ENCODE assay signal across 10 cellular contexts in the genomic region with DNA sequence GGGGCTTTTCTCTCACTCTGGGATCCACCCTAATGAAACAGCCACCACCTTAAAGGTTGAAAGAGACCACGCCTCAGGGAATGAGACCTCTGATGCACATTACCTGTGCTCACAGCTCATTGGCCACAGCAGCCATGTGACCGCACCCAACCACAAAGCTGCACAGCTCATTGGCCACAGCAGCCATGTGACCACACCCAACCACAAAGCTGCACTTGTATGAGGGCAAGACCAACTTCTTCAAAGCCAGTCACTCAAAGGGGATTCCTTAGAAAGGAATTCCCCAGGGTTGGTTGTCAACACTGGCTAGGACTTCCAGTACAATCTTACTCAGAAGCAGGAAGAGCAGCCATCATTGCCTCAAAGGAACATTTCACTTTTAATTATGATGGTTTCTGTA. TPM values are rescaled to one million over a fixed set of nuclear protein-coding genes. Genes with fewer than 3 reads are reported as not detected.
DNase-seq lines count a peak whose midpoint lies in the region; ATAC-seq, FAIRE-seq and TF ChIP-seq lines count a peak whose summit lies in the region.
"Had no signal": no experiment of that assay in that cellular context is flagged by ENCODE, and none has a peak within 500 bp of the region (broad histone marks: within the 10 kb centered on the region; RNA-seq: fewer than 3 reads in every experiment).

No MANE protein-coding gene starts in this region.

- no peak for ATAC-seq in A549
- no peak for ATAC-seq in HepG2
- no peak for ATAC-seq in left colon
- no peak for ATAC-seq in HG03439 (IDR thresholded peaks at IDR 0.05; ENCODE audit: unreplicated experiment)

- TF ChIP-seq RAD21 in A549 (conservative IDR thresholded peaks at IDR 0.05 in 1 of 2, IDR thresholded peaks at IDR 0.05 in 1 of 2) (no peak), HepG2 (CRISPR knock-in tag; IDR thresholded peaks at IDR 0.05) (no peak), SK-N-SH (IDR thresholded peaks at IDR 0.05; ENCODE audit: low read length) (no peak)

- TF ChIP-seq EP300 in A549 (IDR thresholded peaks at IDR 0.05) (no peak), HepG2 (IDR thresholded peaks at IDR 0.05; ENCODE audit: low read depth in 2 of 2, low read length in 2 of 2) (no peak), HepG2 (CRISPR knock-in tag; IDR thresholded peaks at IDR 0.05; ENCODE audit: borderline replicate concordance) (no peak), SK-N-SH (IDR thresholded peaks at IDR 0.05; ENCODE audit: borderline replicate concordance in 1 of 2, low read depth in 1 of 2, low read length in 1 of 2) (no peak)

- H3K9me3 ChIP-seq in A549: no peaks in the 10 kb centered on the region
- no peaks in the 10 kb centered on the region for H3K9me3 ChIP-seq in HepG2 (ENCODE audit: low read length)
- no peaks in the 10 kb centered on the region for H3K9me3 ChIP-seq in SK-N-SH

- no peak for DNase-seq in A549 (ENCODE audit: low read depth in 1 of 2, low spot score in 1 of 2)
- DNase-seq in H4 (ENCODE audit: low spot score): peak; percentile 43
- peak; percentile 57 to 73 for DNase-seq in activated CD4-positive, alpha-beta T cell treated with anti-CD3 and anti-CD28 coated beads, Interleukin-2, amount 50 U/mL, for 48 hours
- no peak for DNase-seq in HepG2 (ENCODE audit: low spot score)
- no peak for DNase-seq in left colon
- DNase-seq in SK-N-SH: no peak
- DNase-seq in inferior parietal cortex (ENCODE audit: extremely low spot score): no peak
- DNase-seq: NCI-H345 had no signal

- FAIRE-seq in A549 (lab: Jason Lieb, UNC) (no peak), HepG2 (lab: Jason Lieb, UNC) (no peak)

- H3K9ac ChIP-seq in HepG2 (ENCODE audit: insufficient read depth, low read depth, low read length) (no peak overlapping the region), SK-N-SH (no peak overlapping the region)

- TF ChIP-seq CTCF in A549 (IDR thresholded peaks at IDR 0.05): no peak
- no peak for TF ChIP-seq CTCF in HepG2 (CRISPR knock-in tag; IDR thresholded peaks at IDR 0.05)
- no peak for TF ChIP-seq CTCF in SK-N-SH (IDR thresholded peaks at IDR 0.05)

- CTCF ChIA-PET in A549 (lab: Yijun Ruan, JAX) (no interaction called here), HepG2 (lab: Yijun Ruan, JAX; ENCODE audit: low intra/inter-chr PET ratio, low total read pairs) (no interaction called here), SK-N-SH (lab: Yijun Ruan, JAX) (interaction anchor here (0.9 kb wide), 1 partner anchor 17 kb away, joined by 3 read pairs; no protein-coding TSS in a partner anchor)

- no peak overlapping the region for H3K4me3 ChIP-seq in A549
- no peak overlapping the region for H3K4me3 ChIP-seq in HepG2 (replicated peaks in 1 of 3; ENCODE audit: insufficient read depth in 1 of 3, low read depth in 2 of 3, low read length in 3 of 3)
- H3K4me3 ChIP-seq in SK-N-SH (ENCODE audit: low read depth in 2 of 2, low read length in 1 of 2): no peak overlapping the region

- H2AFZ ChIP-seq in HepG2 (ENCODE audit: low read length) (no peak overlapping the region), SK-N-SH (ENCODE audit: low read depth) (no peak overlapping the region)

- POLR2A ChIA-PET in A549 (lab: Yijun Ruan, JAX): no interaction called here
- POLR2A ChIA-PET in HepG2 (lab: Yijun Ruan, JAX): no interaction called here
- POLR2A ChIA-PET in SK-N-SH (lab: Yijun Ruan, JAX): no interaction called here

- no peaks in the 10 kb centered on the region for H3K4me1 ChIP-seq in A549
- H3K4me1 ChIP-seq in HepG2 (ENCODE audit: insufficient read depth, low read length): peaks cover 4% of the 10 kb centered on the region
- H3K4me1 ChIP-seq in SK-N-SH (ENCODE audit: control insufficient read depth in 1 of 2, insufficient read depth in 2 of 2, low read depth in 1 of 2, low read length in 1 of 2): peaks cover 0 to 2% of the 10 kb centered on the region in 2 experiments; a peak in 1 of 4 replicates

- no peaks in the 10 kb centered on the region for H3F3A ChIP-seq in SK-N-SH (replicated peaks; ENCODE audit: insufficient read depth)

- H3K27me3 ChIP-seq in HepG2 (ENCODE audit: control insufficient read depth in 1 of 2, insufficient read depth in 2 of 2, low read length in 2 of 2): peaks cover 0 to 3% of the 10 kb centered on the region in 2 experiments; a peak in 2 of 5 replicates
- no peaks in the 10 kb centered on the region for H3K27me3 ChIP-seq in SK-N-SH (ENCODE audit: insufficient read depth)

- H3K4me2 ChIP-seq in A549: no peak overlapping the region
- no peak overlapping the region for H3K4me2 ChIP-seq in HepG2 (ENCODE audit: low read depth, low read length)
- no peak overlapping the region for H3K4me2 ChIP-seq in SK-N-SH

- no peak for TF ChIP-seq POLR2A in A549 (IDR thresholded peaks at IDR 0.05; ENCODE audit: low read length)
- no peak for TF ChIP-seq POLR2A in HepG2 (IDR thresholded peaks at IDR 0.05; ENCODE audit: insufficient read depth in 1 of 2, low read depth in 2 of 2, low read length in 2 of 2)

- no peaks in the 10 kb centered on the region for H3K9me2 ChIP-seq in SK-N-SH

- H4K20me1 ChIP-seq in HepG2 (ENCODE audit: insufficient read depth, low read length) (no peaks in the 10 kb centered on the region), SK-N-SH (ENCODE audit: insufficient read depth) (no peaks in the 10 kb centered on the region)

- no peaks in the 10 kb centered on the region for H3K36me3 ChIP-seq in HepG2 (replicated peaks in 1 of 2; ENCODE audit: control insufficient read depth in 1 of 2, insufficient read depth in 2 of 2, low read length in 2 of 2)
- H3K36me3 ChIP-seq in SK-N-SH (replicated peaks in 1 of 2; ENCODE audit: control insufficient read depth in 1 of 2, insufficient read depth in 2 of 2, low read length in 1 of 2): no peaks in the 10 kb centered on the region

- in situ Hi-C loops in HepG2 (cut with HindIII; ENCODE audit: extremely low pct_ligation_motif_present, low pct_unique_long_range_greater_than_20kb): no loop called here

- WGBS in A549 (ENCODE audit: missing lambda C conversion rate): 50% methylated on average over 1 of the region's 2 CpGs
- 50% methylated on average over 1 of the region's 2 CpGs for WGBS in HepG2 (ENCODE audit: low lambda C conversion rate)
- WGBS in SK-N-SH (ENCODE audit: low lambda C conversion rate): 33% methylated on average over 1 of the region's 2 CpGs

- H3K27ac ChIP-seq in A549 (no peak overlapping the region), HepG2 (ENCODE audit: extremely low read length, insufficient read depth, low read length) (no peak overlapping the region), SK-N-SH (ENCODE audit: low read depth in 2 of 2, low read length in 1 of 2) (no peak overlapping the region)
- H3K27ac ChIP-seq: C4-2B had no signal

- BruUV-seq in HepG2 (replicated peaks; lab: Mats Ljungman, UMichigan): no TSS peak

- intact Hi-C loops in HepG2 (cut with micrococcal nuclease; ENCODE audit: unreplicated experiment): no loop called here
- intact Hi-C loops in left colon (cut with DNase I, micrococcal nuclease): no loop called here

- H3K79me2 ChIP-seq in HepG2 (ENCODE audit: insufficient read depth, low read length) (no peaks in the 10 kb centered on the region), SK-N-SH (ENCODE audit: insufficient read depth) (no peaks in the 10 kb centered on the region)

TF ChIP-seq in A549, 52 proteins besides CTCF, POLR2A, EP300 and RAD21 (continues in another document):
- TF ChIP-seq MAZ (IDR thresholded peaks at IDR 0.05; ENCODE audit: borderline replicate concordance, low read depth, low read length): no peak

TF ChIP-seq in HepG2, 621 proteins besides CTCF, POLR2A, EP300 and RAD21 (continues in another document):
- no peak for TF ChIP-seq BORCS8-MEF2B (CRISPR knock-in tag; IDR thresholded peaks at IDR 0.05)
- no peak for TF ChIP-seq SMC3 (IDR thresholded peaks at IDR 0.05; ENCODE audit: low read length)
- no peak for TF ChIP-seq ZNF564 (CRISPR knock-in tag; IDR thresholded peaks at IDR 0.05)

TF ChIP-seq in SK-N-SH, 30 proteins besides CTCF, POLR2A, EP300 and RAD21 (continues in another document):
- TF ChIP-seq JUND (IDR thresholded peaks at IDR 0.05) (no peak), GABPA (IDR thresholded peaks at IDR 0.05; ENCODE audit: low read depth) (no peak)
- TF ChIP-seq, protein P1, sequence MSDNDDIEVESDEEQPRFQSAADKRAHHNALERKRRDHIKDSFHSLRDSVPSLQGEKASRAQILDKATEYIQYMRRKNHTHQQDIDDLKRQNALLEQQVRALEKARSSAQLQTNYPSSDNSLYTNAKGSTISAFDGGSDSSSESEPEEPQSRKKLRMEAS (IDR thresholded peaks at IDR 0.05; ENCODE audit: low read depth): no peak

RNA-seq across cellular contexts. Expression of a gene that starts 43.6 kb away (rescaled TPM):
- polyA plus RNA-seq in A549 (2011; rRNA removed) (3.1 and 3.3 TPM in 2 replicates), A549 (2017; fragmentation: RNase III; extraction: RNeasy Plus Mini Kit Qiagen cat#74134 plus additional on column Dnase treatment) (0.58 to 1.5 TPM (median 1.3 TPM) in 3 replicates), HepG2 (2011; rRNA removed) (19.7 and 22.9 TPM in 2 replicates), SK-N-SH (2012; rRNA removed) (0.28 and 0.54 TPM in 2 replicates)
- 1.3 and 1.6 TPM in 2 replicates for polyA plus RNA-seq in A549 (2012; cell fraction: cytosol; rRNA removed)
- 1.4 and 2.1 TPM in 2 replicates for polyA plus RNA-seq in A549 (2012; cell fraction: nucleus; rRNA removed)
- 2.6 and 3.1 TPM in 2 replicates for polyA minus RNA-seq in A549 (2011; rRNA and poly(A)+ RNA removed)
- total RNA-seq in H4 (2014; rRNA removed; shearing (Covaris generic)): 2.7 and 6.4 TPM in 2 replicates
- total RNA-seq in HepG2 (2016; rRNA removed; fragmentation: Illumina TruSeq; extraction: Trizol) (4.3 and 4.6 TPM in 2 replicates), left colon (100 to 1,000 TPM; 117 to 236 TPM)
- total RNA-seq in HepG2 (2016; cell fraction: cytosol; rRNA removed; fragmentation: Illumina TruSeq; extraction: Trizol; ENCODE audit: low read depth): 5.9 and 7.3 TPM in 2 replicates
- 4.1 and 4.3 TPM in 2 replicates for total RNA-seq in HepG2 (2016; cell fraction: insoluble cytoplasmic fraction; rRNA removed; fragmentation: Illumina TruSeq; extraction: Trizol)
- 9.6 TPM in 2 replicates for total RNA-seq in HepG2 (2016; cell fraction: membrane; rRNA removed; fragmentation: Illumina TruSeq; extraction: Trizol)
- 4.2 and 5.2 TPM in 2 replicates for total RNA-seq in HepG2 (2016; cell fraction: nucleus; rRNA removed; fragmentation: Illumina TruSeq; extraction: Trizol)
- 16.4 and 19.0 TPM in 2 replicates for polyA plus RNA-seq in HepG2 (2011; cell fraction: cytosol; rRNA removed)
- polyA plus RNA-seq in HepG2 (2011; cell fraction: nucleus; rRNA removed): 25.1 and 25.6 TPM in 2 replicates
- 15.9 and 16.0 TPM in 2 replicates for polyA plus RNA-seq in HepG2 (2012)
- 12.4 and 13.6 TPM in 2 replicates for polyA plus RNA-seq in HepG2 (2016; cell fraction: cytosol; fragmentation: Illumina TruSeq; extraction: Trizol; ENCODE audit: low read depth)
- 5.4 and 7.7 TPM in 2 replicates for polyA plus RNA-seq in HepG2 (2016; cell fraction: insoluble cytoplasmic fraction; fragmentation: Illumina TruSeq; extraction: Trizol; ENCODE audit: low read depth)
- 12.9 and 13.7 TPM in 2 replicates for polyA plus RNA-seq in HepG2 (2016; cell fraction: membrane; fragmentation: Illumina TruSeq; extraction: Trizol; ENCODE audit: low read depth)
- polyA plus RNA-seq in HepG2 (2016; cell fraction: nucleus; fragmentation: Illumina TruSeq; extraction: Trizol; ENCODE audit: insufficient read depth, low read depth): 8.9 TPM in 2 replicates
- polyA minus RNA-seq in HepG2 (2011; rRNA and poly(A)+ RNA removed; ENCODE audit: low replicate concordance): 6.1 and 18.8 TPM in 2 replicates
- 10.6 and 12.7 TPM in 2 replicates for polyA minus RNA-seq in HepG2 (2011; cell fraction: cytosol; rRNA and poly(A)+ RNA removed)
- polyA minus RNA-seq in HepG2 (2011; cell fraction: nucleus; rRNA and poly(A)+ RNA removed): 10.4 and 11.6 TPM in 2 replicates
- polyA plus RNA-seq in SK-N-SH (2012; cell fraction: cytosol; rRNA removed): 0.75 and 1.3 TPM in 2 replicates
- 0.87 and 1.4 TPM in 2 replicates for polyA plus RNA-seq in SK-N-SH (2012; cell fraction: nucleus; rRNA removed)

Comparison
In these comparisons a context has a peak if more than half of its experiments do, and no peak if none do; other contexts are left out.
1. DNase-seq: peak in H4 (single experiment) and activated CD4-positive, alpha-beta T cell treated with anti-CD3 and anti-CD28 coated beads, Interleukin-2, amount 50 U/mL, for 48 hours (2 of 2); none in A549 (0 of 2), HepG2 (single experiment), left colon (0 of 2), SK-N-SH (single experiment) and inferior parietal cortex (single experiment).
2. RNA of a gene that starts 43.6 kb away (total RNA-seq): 117 to 236 TPM in left colon; 2.7 to 6.4 TPM in H4 and 4.1 to 9.6 TPM in HepG2; every median in the first group is over 10 times any median in the second.